In genomic region chr3:184081116-184081830, GRCh38 we compare ENCODE assay signal across 22 cellular contexts. TPM values are rescaled to one million over a fixed set of nuclear protein-coding genes. Genes with fewer than 3 reads are reported as not detected.
DNase-seq lines count a peak whose midpoint lies in the region; ATAC-seq, FAIRE-seq and TF ChIP-seq lines count a peak whose summit lies in the region.
"Had no signal": no experiment of that assay in that cellular context is flagged by ENCODE, and none has a peak within 500 bp of the region (broad histone marks: within the 10 kb centered on the region; RNA-seq: fewer than 3 reads in every experiment).

No MANE protein-coding gene starts in this region.

- H3K14ac ChIP-seq in IMR-90 (replicated peaks; ENCODE audit: low read depth, low read length) (no peak overlapping the region), H1 (ENCODE audit: insufficient read length) (no peak overlapping the region)

- no peak overlapping the region for H3K56ac ChIP-seq in IMR-90 (ENCODE audit: extremely low read depth, insufficient read depth, low read length)
- H3K56ac ChIP-seq in H1 (replicated peaks; ENCODE audit: insufficient read length, low read depth, low read length), result no peak overlapping the region

- H2AK9ac ChIP-seq in IMR-90 (replicated peaks; ENCODE audit: low read depth, low read length, poor library complexity), result no peak overlapping the region

- TF ChIP-seq RAD21 in IMR-90 (IDR thresholded peaks at IDR 0.05; ENCODE audit: low read length), result no peak
- no peak for TF ChIP-seq RAD21 in H1 (IDR thresholded peaks at IDR 0.05 in 1 of 2, conservative IDR thresholded peaks at IDR 0.05 in 1 of 2; ENCODE audit: low read depth in 2 of 2, low read length in 2 of 2)

- no peak overlapping the region for H3K27ac ChIP-seq in IMR-90 (ENCODE audit: insufficient read depth, low read length)
- no peak overlapping the region for H3K27ac ChIP-seq in H1 (ENCODE audit: low read depth, low read length)
- H3K27ac ChIP-seq in left lung, result no peak overlapping the region
- H3K27ac ChIP-seq: GM23248, HL-60 had no signal

- TF ChIP-seq CTCF in IMR-90 (conservative IDR thresholded peaks at IDR 0.05; ENCODE audit: low read depth, low read length) (no peak), H1 (IDR thresholded peaks at IDR 0.05; ENCODE audit: control extremely low read depth in 1 of 3, insufficient read depth in 1 of 3, low read depth in 1 of 3, low read length in 3 of 3) (no peak), left lung (IDR thresholded peaks at IDR 0.05) (no peak), GM13977 (IDR thresholded peaks at IDR 0.05; ENCODE audit: extremely low read depth, insufficient read depth, missing control alignments) (no peak)

- H3K36me3 ChIP-seq in IMR-90 (ENCODE audit: control insufficient read depth, insufficient read depth, low read length), result no peaks in the 10 kb centered on the region
- no peaks in the 10 kb centered on the region for H3K36me3 ChIP-seq in H1 (ENCODE audit: control insufficient read depth in 2 of 4, insufficient read depth in 4 of 4, low read length in 3 of 4)
- no peaks in the 10 kb centered on the region for H3K36me3 ChIP-seq in left lung
- H3K36me3 ChIP-seq: BE2C had no signal

- H2AK5ac ChIP-seq in IMR-90 (ENCODE audit: low read depth, low read length) (no peak overlapping the region), H1 (ENCODE audit: low read depth, low read length) (no peak overlapping the region)

- DNase-seq in IMR-90, result no peak
- no peak for DNase-seq in H1 (ENCODE audit: low read depth in 1 of 2, low spot score in 2 of 2)
- no peak for DNase-seq in left lung
- DNase-seq in GM13977 (ENCODE audit: low spot score), result no peak
- DNase-seq: ACHN; BE2C; C1 segment of cervical spinal cord; CD4-positive, CD25-positive, alpha-beta regulatory T cell; CD8-positive, alpha-beta memory T cell; COR-L47; GM23248; HCEC 1CT; HFFc6; KG1 had no signal

- TF ChIP-seq POLR2A in IMR-90 (IDR thresholded peaks at IDR 0.05; ENCODE audit: low read depth, low read length) (no peak), H1 (IDR thresholded peaks at IDR 0.05; ENCODE audit: control extremely low read depth in 1 of 2, low read depth in 2 of 2, low read length in 2 of 2) (no peak)

- CTCF ChIA-PET in IMR-90 (lab: Yijun Ruan, JAX), result no interaction called here
- CTCF ChIA-PET in H1 (lab: Charles Lee; ENCODE audit: partially characterized antibody), result interaction anchor here (0.6 to 1.3 kb wide), 5 partner anchors 9 to 244 kb away, joined by 3 to 4 read pairs (median 3); no protein-coding TSS in a partner anchor

- no peak overlapping the region for H2BK12ac ChIP-seq in H1 (ENCODE audit: low read depth, low read length)

- TF ChIP-seq EP300 in H1 (IDR thresholded peaks at IDR 0.05; ENCODE audit: borderline replicate concordance in 1 of 2, low read depth in 2 of 2, low read length in 2 of 2), result no peak

- H3K4ac ChIP-seq in IMR-90 (ENCODE audit: low read depth, low read length) (no peak overlapping the region), H1 (replicated peaks; ENCODE audit: insufficient read length, low read depth, low read length) (no peak overlapping the region)

- H3K23ac ChIP-seq in IMR-90 (ENCODE audit: low read depth, low read length), result no peak overlapping the region
- H3K23ac ChIP-seq in H1 (ENCODE audit: insufficient read length), result no peak overlapping the region

- no peak overlapping the region for H2BK5ac ChIP-seq in IMR-90 (ENCODE audit: low read depth, low read length, poor library complexity, severe bottlenecking)
- H2BK5ac ChIP-seq in H1 (ENCODE audit: low read depth, low read length), result no peak overlapping the region

- no peaks in the 10 kb centered on the region; the same call in 1 of the 2 replicates for H3K23me2 ChIP-seq in H1 (ENCODE audit: low read depth, low read length)

- H3K79me1 ChIP-seq in IMR-90 (ENCODE audit: low read depth in 1 of 2, low read length in 2 of 2) (no peaks in the 10 kb centered on the region), H1 (ENCODE audit: low read depth, low read length) (no peaks in the 10 kb centered on the region)

- intact Hi-C loops in IMR-90 (cut with micrococcal nuclease), result no loop called here
- intact Hi-C loops in left lung (cut with DNase I), result no loop called here

- ATAC-seq in IMR-90 (ENCODE audit: low read depth) (no peak), left lung (no peak)

- H2BK120ac ChIP-seq in IMR-90 (ENCODE audit: low read depth, low read length) (no peak overlapping the region), H1 (replicated peaks; ENCODE audit: low read depth, low read length) (no peak overlapping the region)

- peaks cover 6% of the 10 kb centered on the region for H3K9me3 ChIP-seq in IMR-90 (ENCODE audit: control insufficient read depth, insufficient read depth, low read length)
- H3K9me3 ChIP-seq in H1 (ENCODE audit: insufficient read depth in 2 of 2, low read depth in 1 of 2, low read length in 1 of 2), result no peaks in the 10 kb centered on the region
- H3K9me3 ChIP-seq in left lung, result peaks cover 0 to 17% of the 10 kb centered on the region in 2 donors
- H3K9me3 ChIP-seq: BE2C had no signal

- H3K27me3 ChIP-seq in IMR-90 (ENCODE audit: control insufficient read depth, insufficient read depth, low read length) (peaks cover 19% of the 10 kb centered on the region), H1 (replicated peaks in 1 of 4; ENCODE audit: control insufficient read depth in 3 of 4, extremely low read depth in 1 of 4, insufficient read depth in 3 of 4, low read length in 3 of 4) (no peaks in the 10 kb centered on the region; a peak in 1 of 7 replicates), left lung (no peaks in the 10 kb centered on the region)
- H3K27me3 ChIP-seq: BE2C had no signal

- FAIRE-seq in H1 (lab: Jason Lieb, UNC), result no peak
- FAIRE-seq: G401.6, GM12891, GM18507, H54 had no signal

- H3K4me1 ChIP-seq in IMR-90 (ENCODE audit: control insufficient read depth, insufficient read depth, low read length), result no peaks in the 10 kb centered on the region
- H3K4me1 ChIP-seq in H1 (replicated peaks in 1 of 4; ENCODE audit: control insufficient read depth in 3 of 4, insufficient read depth in 4 of 4, low read length in 3 of 4), result no peaks in the 10 kb centered on the region
- H3K4me1 ChIP-seq in left lung, result no peaks in the 10 kb centered on the region
- H3K4me1 ChIP-seq: BE2C had no signal

- H3K79me2 ChIP-seq in H1 (ENCODE audit: control insufficient read depth in 1 of 2, insufficient read depth in 2 of 2, low read length in 2 of 2), result no peaks in the 10 kb centered on the region

- POLR2A ChIA-PET in IMR-90 (lab: Charles Lee; ENCODE audit: unreplicated experiment) (no interaction called here), H1 (lab: Charles Lee; ENCODE audit: partially characterized antibody) (interaction anchor here (0.6 to 0.8 kb wide), 2 partner anchors 14 to 72 kb away, joined by 3 to 4 read pairs; no protein-coding TSS in a partner anchor)

- H3K4me3 ChIP-seq in IMR-90 (ENCODE audit: insufficient read depth, low read depth, low read length) (no peak overlapping the region), H1 (ENCODE audit: extremely low read depth in 1 of 4, insufficient read depth in 2 of 4, low read depth in 3 of 4, low read length in 4 of 4) (no peak overlapping the region), left lung (no peak overlapping the region)
- H3K4me3 ChIP-seq: GM23248 had no signal

- dilution Hi-C loops in IMR-90 (cut with HindIII; ENCODE audit: low sequenced_read_pairs, unreplicated experiment), result no loop called here

- BruUV-seq in IMR-90 (replicated peaks; lab: Mats Ljungman, UMichigan), result no TSS peak

- H3K4me2 ChIP-seq in IMR-90 (ENCODE audit: low read depth, low read length), result no peak overlapping the region
- H3K4me2 ChIP-seq in H1 (ENCODE audit: insufficient read depth in 1 of 2, low read depth in 2 of 2, low read length in 2 of 2), result no peak overlapping the region

- H3K9ac ChIP-seq in IMR-90 (ENCODE audit: low read depth, low read length) (no peak overlapping the region), H1 (replicated peaks in 1 of 4; ENCODE audit: extremely low read depth in 1 of 4, low read depth in 3 of 4, low read length in 3 of 4) (no peak overlapping the region)
- H3K9ac ChIP-seq: GM23248 had no signal

- no peak overlapping the region for H2BK15ac ChIP-seq in IMR-90 (ENCODE audit: low read depth, low read length)
- H2BK15ac ChIP-seq in H1 (ENCODE audit: low read length), result no peak overlapping the region

- H2BK20ac ChIP-seq in IMR-90 (ENCODE audit: low read depth, low read length) (no peak overlapping the region), H1 (ENCODE audit: low read length) (no peak overlapping the region)

- H2AFZ ChIP-seq in IMR-90 (replicated peaks; ENCODE audit: low read length, poor library complexity) (peak overlapping the region; percentile 32), H1 (ENCODE audit: low read length) (0 out of 2 replicates have a peak overlapping the region, but pooled peaks have one; percentile 44)
- H2AFZ ChIP-seq: GM23248 had no signal

- no peak overlapping the region for H4K5ac ChIP-seq in IMR-90 (ENCODE audit: low read depth, low read length)
- H4K5ac ChIP-seq in H1 (ENCODE audit: insufficient read length, low read depth, low read length), result no peak overlapping the region

- in situ Hi-C loops in IMR-90 (cut with MboI; ENCODE audit: low sequenced_read_pairs), result no loop called here
- in situ Hi-C loops in GM13977 (cut with MboI; ENCODE audit: low pct_unique_long_range_greater_than_20kb, low sequenced_read_pairs, unreplicated experiment), result no loop called here

- no peaks in the 10 kb centered on the region for H3K9me1 ChIP-seq in IMR-90 (ENCODE audit: insufficient read depth, low read length)

- H4K8ac ChIP-seq in IMR-90 (ENCODE audit: low read depth in 2 of 2, low read length in 2 of 2) (no peak overlapping the region), H1 (ENCODE audit: extremely low read depth, insufficient read depth, low read length) (no peak overlapping the region; the same call in 1 of the 2 replicates)

- 73% methylated on average over 8 of the region's 16 CpGs; no CpG with 5 or more reads in 1 of the 2 experiments for whole genome bisulfite sequencing in IMR-90 (ENCODE audit: extremely low coverage in 2 of 2, insufficient read length in 1 of 2), 2 experiments
- WGBS in H1 (ENCODE audit: extremely low coverage in 1 of 2, insufficient coverage in 1 of 2, insufficient read length in 1 of 2, insufficient replicate concordance in 2 of 2, low coverage in 1 of 2, low lambda C conversion rate in 2 of 2, missing lambda C conversion rate in 1 of 2), 2 experiments, result 85% methylated on average over 16 of the region's 16 CpGs; no CpG with 5 or more reads in 1 of the 2 experiments

- H3K18ac ChIP-seq in IMR-90 (ENCODE audit: low read depth, low read length) (no peak overlapping the region), H1 (ENCODE audit: extremely low read depth, low read length) (no peak overlapping the region)

- H4K20me1 ChIP-seq in IMR-90 (ENCODE audit: insufficient read depth, low read length), result no peaks in the 10 kb centered on the region
- no peaks in the 10 kb centered on the region for H4K20me1 ChIP-seq in H1 (replicated peaks in 1 of 2; ENCODE audit: control insufficient read depth in 1 of 2, insufficient read depth in 2 of 2, low read length in 2 of 2)

- no peak overlapping the region for H4K91ac ChIP-seq in IMR-90 (ENCODE audit: insufficient read depth, low read depth, low read length)
- H4K91ac ChIP-seq in H1 (replicated peaks; ENCODE audit: insufficient read length, low read length), result no peak overlapping the region

RNA-seq across cellular contexts. Expression of gene HTR3E, which starts 15.6 kb away (rescaled TPM):
- total RNA-seq in IMR-90 (2012; rRNA removed) (not detected in 2 replicates), left lung (not detected)
- polyA plus RNA-seq in IMR-90 (2012; rRNA removed) (not detected in 2 replicates), H1 (2011; rRNA removed) (not detected in 2 replicates)
- polyA plus RNA-seq in IMR-90 (2012; cell fraction: cytosol; rRNA removed), result not detected in 2 replicates
- polyA plus RNA-seq in IMR-90 (2012; cell fraction: nucleus; rRNA removed; ENCODE audit: low replicate concordance), result not detected in 2 replicates
- total RNA-seq in H1 (2021; fragmentation: NEBNext Ultra II Directional; extraction: Animal tissue kit (Norgen Biotek cat#: 25700)), result not detected in 2 replicates
- polyA plus RNA-seq in H1 (2011; cell fraction: cytosol; rRNA removed), result not detected
- not detected for polyA plus RNA-seq in H1 (2011; cell fraction: nucleus; rRNA removed)
- not detected in 4 replicates for polyA plus RNA-seq in H1 (2012, experiment 1 of 2)
- polyA plus RNA-seq in H1 (2012, experiment 2 of 2), result not detected
- polyA plus RNA-seq in H1 (2013, experiment 1 of 2), result not detected
- polyA plus RNA-seq in H1 (2013, experiment 2 of 2), result not detected
- not detected in 2 replicates for polyA minus RNA-seq in H1 (2011; rRNA and poly(A)+ RNA removed)
- polyA minus RNA-seq in H1 (2011; cell fraction: cytosol; rRNA and poly(A)+ RNA removed), result not detected
- polyA minus RNA-seq in H1 (2011; cell fraction: nucleus; rRNA and poly(A)+ RNA removed), result not detected
- total RNA-seq: A172; CD4-positive, CD25-positive, alpha-beta regulatory T cell; CD8-positive, alpha-beta memory T cell; GM23248; HFFc6; HT1080 had no signal
- polyA plus RNA-seq: CD4-positive, CD25-positive, alpha-beta regulatory T cell; CD8-positive, alpha-beta memory T cell; GM23248; IgD-negative memory B cell had no signal

RNA-seq across cellular contexts. Expression of gene HTR3C, which starts 28.4 kb away (rescaled TPM):
- total RNA-seq in IMR-90 (2012; rRNA removed) (not detected in 2 replicates), left lung (under 1 TPM in 1 of 2 donors, not detected in 1; 0.16 TPM)
- polyA plus RNA-seq in IMR-90 (2012; rRNA removed) (not detected in 2 replicates), H1 (2011; rRNA removed) (0.03 and 0.05 TPM in 2 replicates)
- not detected in 2 replicates for polyA plus RNA-seq in IMR-90 (2012; cell fraction: cytosol; rRNA removed)
- not detected in 2 replicates for polyA plus RNA-seq in IMR-90 (2012; cell fraction: nucleus; rRNA removed; ENCODE audit: low replicate concordance)
- not detected in 2 replicates for total RNA-seq in H1 (2021; fragmentation: NEBNext Ultra II Directional; extraction: Animal tissue kit (Norgen Biotek cat#: 25700))
- 0.06 TPM for polyA plus RNA-seq in H1 (2011; cell fraction: cytosol; rRNA removed)
- polyA plus RNA-seq in H1 (2011; cell fraction: nucleus; rRNA removed), result not detected
- not detected in 4 replicates for polyA plus RNA-seq in H1 (2012, experiment 1 of 2)
- not detected for polyA plus RNA-seq in H1 (2012, experiment 2 of 2)
- not detected for polyA plus RNA-seq in H1 (2013, experiment 1 of 2)
- not detected for polyA plus RNA-seq in H1 (2013, experiment 2 of 2)
- not detected in 2 replicates for polyA minus RNA-seq in H1 (2011; rRNA and poly(A)+ RNA removed)
- polyA minus RNA-seq in H1 (2011; cell fraction: cytosol; rRNA and poly(A)+ RNA removed), result not detected
- polyA minus RNA-seq in H1 (2011; cell fraction: nucleus; rRNA and poly(A)+ RNA removed), result not detected
- total RNA-seq: A172; CD4-positive, CD25-positive, alpha-beta regulatory T cell; CD8-positive, alpha-beta memory T cell; GM23248; HFFc6; HT1080 had no signal
- polyA plus RNA-seq: CD4-positive, CD25-positive, alpha-beta regulatory T cell; CD8-positive, alpha-beta memory T cell; GM23248; IgD-negative memory B cell had no signal

RNA-seq across cellular contexts. Expression of gene HTR3D, which starts 49.7 kb away (rescaled TPM):
- total RNA-seq in IMR-90 (2012; rRNA removed), result not detected in 2 replicates
- not detected in 2 replicates for polyA plus RNA-seq in IMR-90 (2012; rRNA removed)
- polyA plus RNA-seq in IMR-90 (2012; cell fraction: cytosol; rRNA removed), result not detected in 2 replicates
- polyA plus RNA-seq in IMR-90 (2012; cell fraction: nucleus; rRNA removed; ENCODE audit: low replicate concordance), result not detected in 2 replicates
- not detected in 2 replicates for total RNA-seq in H1 (2021; fragmentation: NEBNext Ultra II Directional; extraction: Animal tissue kit (Norgen Biotek cat#: 25700))
- polyA plus RNA-seq in H1 (2011; rRNA removed), result not detected in 2 replicates
- not detected for polyA plus RNA-seq in H1 (2011; cell fraction: cytosol; rRNA removed)
- polyA plus RNA-seq in H1 (2011; cell fraction: nucleus; rRNA removed), result not detected
- polyA plus RNA-seq in H1 (2012, experiment 1 of 2), result not detected in 4 replicates
- polyA plus RNA-seq in H1 (2012, experiment 2 of 2), result not detected
- polyA plus RNA-seq in H1 (2013, experiment 1 of 2), result not detected
- not detected for polyA plus RNA-seq in H1 (2013, experiment 2 of 2)
- polyA minus RNA-seq in H1 (2011; rRNA and poly(A)+ RNA removed), result not detected in 2 replicates
- not detected for polyA minus RNA-seq in H1 (2011; cell fraction: cytosol; rRNA and poly(A)+ RNA removed)
- not detected for polyA minus RNA-seq in H1 (2011; cell fraction: nucleus; rRNA and poly(A)+ RNA removed)
- total RNA-seq in left lung, result not detected
- total RNA-seq: A172; CD4-positive, CD25-positive, alpha-beta regulatory T cell; CD8-positive, alpha-beta memory T cell; GM23248; HFFc6; HT1080 had no signal
- polyA plus RNA-seq: CD4-positive, CD25-positive, alpha-beta regulatory T cell; CD8-positive, alpha-beta memory T cell; GM23248; IgD-negative memory B cell had no signal

RNA-seq across cellular contexts. Expression of gene EIF2B5, which starts 53.9 kb away (rescaled TPM):
- total RNA-seq in IMR-90 (2012; rRNA removed) (32.5 and 37.6 TPM in 2 replicates), left lung (10 to 100 TPM; 32.2 to 44.5 TPM)
- polyA plus RNA-seq in IMR-90 (2012; rRNA removed) (29.5 and 31.7 TPM in 2 replicates), H1 (2011; rRNA removed) (32.1 and 33.1 TPM in 2 replicates)
- polyA plus RNA-seq in IMR-90 (2012; cell fraction: cytosol; rRNA removed), result 15.9 and 20.4 TPM in 2 replicates
- 70.7 and 100 TPM in 2 replicates for polyA plus RNA-seq in IMR-90 (2012; cell fraction: nucleus; rRNA removed; ENCODE audit: low replicate concordance)
- 40.0 and 42.5 TPM in 2 replicates for total RNA-seq in H1 (2021; fragmentation: NEBNext Ultra II Directional; extraction: Animal tissue kit (Norgen Biotek cat#: 25700))
- 44.9 TPM for polyA plus RNA-seq in H1 (2011; cell fraction: cytosol; rRNA removed)
- polyA plus RNA-seq in H1 (2011; cell fraction: nucleus; rRNA removed), result 63.9 TPM
- polyA plus RNA-seq in H1 (2012, experiment 1 of 2), result 36.5 to 43.9 TPM (median 37.4 TPM) in 4 replicates
- polyA plus RNA-seq in H1 (2012, experiment 2 of 2), result 33.2 TPM
- polyA plus RNA-seq in H1 (2013, experiment 1 of 2), result 29.6 TPM
- 30.7 TPM for polyA plus RNA-seq in H1 (2013, experiment 2 of 2)
- polyA minus RNA-seq in H1 (2011; rRNA and poly(A)+ RNA removed), result 46.4 and 51.6 TPM in 2 replicates
- polyA minus RNA-seq in H1 (2011; cell fraction: cytosol; rRNA and poly(A)+ RNA removed), result 21.0 TPM
- 39.8 TPM for polyA minus RNA-seq in H1 (2011; cell fraction: nucleus; rRNA and poly(A)+ RNA removed)
